8 cellular contexts compared by ENCODE assay signal in genomic region chr15:69595009-69595825, GRCh38.
DNase-seq lines count a peak whose midpoint lies in the region; ATAC-seq and TF ChIP-seq lines count a peak whose summit lies in the region.

No MANE protein-coding gene starts in this region.

- WGBS in suprapubic skin: 54% methylated on average over 12 of the region's 12 CpGs

- peaks cover 4% of the 10 kb centered on the region for H3K27me3 ChIP-seq in RWPE2 (ENCODE audit: insufficient read depth, poor library complexity, severe bottlenecking)
- H3K27me3 ChIP-seq in suprapubic skin: peaks cover 4% of the 10 kb centered on the region

- H3K9me3 ChIP-seq in RWPE2 (ENCODE audit: severe bottlenecking): no peaks in the 10 kb centered on the region
- H3K9me3 ChIP-seq in suprapubic skin: no peaks in the 10 kb centered on the region

- ATAC-seq in RWPE2 (ENCODE audit: low read depth): no peak
- ATAC-seq in GM21717 (IDR thresholded peaks at IDR 0.05; ENCODE audit: unreplicated experiment): no peak

- TF ChIP-seq CTCF in RWPE2 (IDR thresholded peaks at IDR 0.05; ENCODE audit: poor library complexity, severe bottlenecking): peak; percentile 9
- TF ChIP-seq CTCF in suprapubic skin (IDR thresholded peaks at IDR 0.05): no peak

- DNase-seq in DMS53 (lab: John Stamatoyannopoulos, UW): peak; percentile 68
- no peak for DNase-seq in DMS53 treated with DMSO at 0.1 percent for 48 hours (lab: John Stamatoyannopoulos, UW; ENCODE audit: unreplicated experiment)
- peak; percentile 63 for DNase-seq in RWPE2 (ENCODE audit: low spot score)
- peak; percentile 67 for DNase-seq in kidney glomerular epithelial cell (lab: John Stamatoyannopoulos, UW)
- DNase-seq in suprapubic skin (ENCODE audit: low spot score in 2 of 2): peak in 1 of 2 donors; percentile 59
- DNase-seq in superior temporal gyrus (ENCODE audit: extremely low spot score): no peak
- no peak for DNase-seq in activated effector memory CD4-positive, alpha-beta T cell treated with Interleukin-2 at 50 U/mL for 16 hours

- no peak overlapping the region for H3K4me3 ChIP-seq in RWPE2 (ENCODE audit: severe bottlenecking)
- no peak overlapping the region for H3K4me3 ChIP-seq in suprapubic skin

- TF ChIP-seq POLR2A in suprapubic skin (IDR thresholded peaks at IDR 0.05): no peak

- H3K36me3 ChIP-seq in RWPE2 (ENCODE audit: low read depth) (no peaks in the 10 kb centered on the region), suprapubic skin (no peaks in the 10 kb centered on the region)

- TF ChIP-seq EP300 in suprapubic skin (IDR thresholded peaks at IDR 0.05): no peak

- H3K4me1 ChIP-seq in RWPE2 (ENCODE audit: insufficient read depth, poor library complexity, severe bottlenecking) (peaks cover 35% of the 10 kb centered on the region), suprapubic skin (peaks cover 25% of the 10 kb centered on the region)

- H3K27ac ChIP-seq in RWPE2 (ENCODE audit: poor library complexity, severe bottlenecking): peak overlapping the region; percentile 51
- H3K27ac ChIP-seq in suprapubic skin: peak overlapping the region; percentile 1

Comparison
In these comparisons a context has a peak if more than half of its experiments do, and no peak if none do; other contexts are left out.
1. DNase-seq: peak in DMS53 (single experiment), RWPE2 (single experiment) and kidney glomerular epithelial cell (single experiment); none in DMS53 treated with DMSO at 0.1 percent for 48 hours (single experiment), superior temporal gyrus (single experiment) and activated effector memory CD4-positive, alpha-beta T cell treated with Interleukin-2 at 50 U/mL for 16 hours (single experiment).